Comparison of ENCODE assay signal across 13 cellular contexts in the genomic region with DNA sequence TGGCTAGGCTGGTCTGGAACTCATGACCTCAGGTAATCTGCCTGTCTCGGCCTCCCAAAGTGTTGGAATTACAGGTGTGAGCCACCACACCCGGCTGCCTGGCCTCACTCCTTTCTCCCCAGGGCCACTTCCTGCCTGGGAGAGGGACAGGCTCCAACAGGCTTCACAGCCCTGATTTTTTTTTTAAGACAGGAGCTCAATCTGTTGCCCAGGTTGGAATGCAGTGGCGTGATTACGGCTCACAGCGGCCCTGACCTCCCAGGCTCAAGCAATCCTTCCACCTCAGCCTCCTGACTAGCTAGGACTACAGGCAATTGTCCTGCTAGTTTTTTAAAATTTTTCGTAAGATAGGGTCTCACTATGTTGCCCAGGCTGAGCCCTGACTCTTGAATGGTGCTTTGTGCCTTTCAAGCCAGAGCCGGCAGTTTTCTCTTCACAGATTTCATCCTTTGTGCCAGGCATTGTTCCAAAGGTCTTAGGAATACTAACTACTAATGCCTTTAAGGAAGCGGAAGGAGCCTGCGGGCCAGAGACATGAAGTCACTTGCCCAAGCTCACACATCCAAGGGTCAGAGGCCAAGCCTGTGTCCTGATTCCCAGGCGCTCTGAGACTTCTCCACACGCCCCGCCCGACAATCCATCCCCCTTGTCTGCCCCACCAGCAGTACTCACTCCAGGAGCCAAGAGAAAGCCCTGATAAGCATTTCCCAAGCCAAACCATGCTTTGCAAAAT. TPM values are rescaled to one million over a fixed set of nuclear protein-coding genes. Genes with fewer than 3 reads are reported as not detected.
DNase-seq lines count a peak whose midpoint lies in the region; ATAC-seq lines count a peak whose summit lies in the region.
"Had no signal": no experiment of that assay in that cellular context is flagged by ENCODE, and none has a peak within 500 bp of the region (broad histone marks: within the 10 kb centered on the region; RNA-seq: fewer than 3 reads in every experiment).

No MANE protein-coding gene starts in this region.

- DNase-seq in HT1080 (ENCODE audit: low read depth) (peak; percentile 92), dermis blood vessel endothelial cell (peak; percentile 97), kidney tubule cell (ENCODE audit: low spot score) (peak; percentile 80), stromal cell of bone marrow (ENCODE audit: low read depth) (peak; percentile 75), cortex of kidney (lab: John Stamatoyannopoulos, UW) (no peak), GOT3 (lab: John Stamatoyannopoulos, UW) (no peak)
- no peak for DNase-seq in activated effector memory CD4-positive, alpha-beta T cell treated with anti-CD3 and anti-CD28 coated beads, Interleukin-2, amount 50 U/mL, for 16 hours
- DNase-seq: activated T-cell treated with anti-CD3 and anti-CD28 coated beads, Interleukin-2, amount 50 U/mL, for 4 hours; GF-D8; glutamatergic neuron; NCI-H1436 treated with DMSO at 0.1 percent for 48 hours; SW 1271 had no signal

- no peak for ATAC-seq in GM21526 (IDR thresholded peaks at IDR 0.05; ENCODE audit: low FRiP score, unreplicated experiment)

RNA-seq across cellular contexts. Expression of a gene that starts 19.2 kb away (rescaled TPM):
- not detected in 2 replicates for total RNA-seq in HT1080 (2014; rRNA removed; shearing (Covaris generic))
- 0.18 and 0.19 TPM in 2 replicates for polyA plus RNA-seq in HT1080 (2015; cell fraction: cytosol; rRNA removed)
- 0.18 TPM in 2 replicates for polyA plus RNA-seq in HT1080 (2015; cell fraction: nucleus; rRNA removed)
- total RNA-seq in dermis blood vessel endothelial cell, result 0.28 and 2.2 TPM in 2 replicates

RNA-seq across cellular contexts. Expression of a gene that starts 38.9 kb away (rescaled TPM):
- total RNA-seq in HT1080 (2014; rRNA removed; shearing (Covaris generic)), result not detected in 2 replicates
- not detected in 2 replicates for polyA plus RNA-seq in HT1080 (2015; cell fraction: cytosol; rRNA removed)
- not detected in 2 replicates for polyA plus RNA-seq in HT1080 (2015; cell fraction: nucleus; rRNA removed)
- total RNA-seq in dermis blood vessel endothelial cell, result 0.23 TPM in 1 of 2 replicates, not detected in the other
- total RNA-seq: activated T-cell treated with anti-CD3 and anti-CD28 coated beads, Interleukin-2, amount 50 U/mL, for 4 hours had no signal

RNA-seq across cellular contexts. Expression of a gene that starts 45.5 kb away (rescaled TPM):
- total RNA-seq in HT1080 (2014; rRNA removed; shearing (Covaris generic)), result 55.2 and 78.8 TPM in 2 replicates
- 53.9 and 62.8 TPM in 2 replicates for polyA plus RNA-seq in HT1080 (2015; cell fraction: cytosol; rRNA removed)
- 128 and 144 TPM in 2 replicates for polyA plus RNA-seq in HT1080 (2015; cell fraction: nucleus; rRNA removed)
- total RNA-seq in dermis blood vessel endothelial cell, result 41.7 and 64.8 TPM in 2 replicates

RNA-seq across cellular contexts. Expression of a gene that starts 50.5 kb away (rescaled TPM):
- 14.1 and 19.1 TPM in 2 replicates for total RNA-seq in HT1080 (2014; rRNA removed; shearing (Covaris generic))
- 33.5 and 41.6 TPM in 2 replicates for polyA plus RNA-seq in HT1080 (2015; cell fraction: cytosol; rRNA removed)
- 56.8 and 61.1 TPM in 2 replicates for polyA plus RNA-seq in HT1080 (2015; cell fraction: nucleus; rRNA removed)
- total RNA-seq in dermis blood vessel endothelial cell, result 33.0 and 36.3 TPM in 2 replicates

RNA-seq across cellular contexts. Expression of a gene that starts 50.6 kb away (rescaled TPM):
- 98.1 and 172 TPM in 2 replicates for total RNA-seq in HT1080 (2014; rRNA removed; shearing (Covaris generic))
- 85.1 and 111 TPM in 2 replicates for polyA plus RNA-seq in HT1080 (2015; cell fraction: cytosol; rRNA removed)
- 28.7 and 29.3 TPM in 2 replicates for polyA plus RNA-seq in HT1080 (2015; cell fraction: nucleus; rRNA removed)
- total RNA-seq in dermis blood vessel endothelial cell, result 48.1 and 75.4 TPM in 2 replicates

Comparison
In these comparisons a context has a peak if more than half of its experiments do, and no peak if none do; other contexts are left out.
1. DNase-seq: peak in HT1080 (single experiment), dermis blood vessel endothelial cell (single experiment), kidney tubule cell (single experiment) and stromal cell of bone marrow (single experiment); none in cortex of kidney (single experiment), activated effector memory CD4-positive, alpha-beta T cell treated with anti-CD3 and anti-CD28 coated beads, Interleukin-2, amount 50 U/mL, for 16 hours (single experiment) and GOT3 (single experiment).